ENCODE assay signal across 3 cellular contexts in genomic region chr1:16797065-16797464, GRCh38. TPM values are rescaled to one million over a fixed set of nuclear protein-coding genes. Genes with fewer than 3 reads are reported as not detected.
"Had no signal": no experiment of that assay in that cellular context is flagged by ENCODE, and none has a peak within 500 bp of the region (broad histone marks: within the 10 kb centered on the region; RNA-seq: fewer than 3 reads in every experiment).

No MANE protein-coding gene starts in this region.

RNA-seq across cellular contexts. Expression of gene RNU1-4, which starts 56.7 kb away (rescaled TPM):
- total RNA-seq: HT1080, M059J had no signal
- polyA plus RNA-seq: IgD-negative memory B cell had no signal
